9 cellular contexts compared by ENCODE assay signal in the genomic region with DNA sequence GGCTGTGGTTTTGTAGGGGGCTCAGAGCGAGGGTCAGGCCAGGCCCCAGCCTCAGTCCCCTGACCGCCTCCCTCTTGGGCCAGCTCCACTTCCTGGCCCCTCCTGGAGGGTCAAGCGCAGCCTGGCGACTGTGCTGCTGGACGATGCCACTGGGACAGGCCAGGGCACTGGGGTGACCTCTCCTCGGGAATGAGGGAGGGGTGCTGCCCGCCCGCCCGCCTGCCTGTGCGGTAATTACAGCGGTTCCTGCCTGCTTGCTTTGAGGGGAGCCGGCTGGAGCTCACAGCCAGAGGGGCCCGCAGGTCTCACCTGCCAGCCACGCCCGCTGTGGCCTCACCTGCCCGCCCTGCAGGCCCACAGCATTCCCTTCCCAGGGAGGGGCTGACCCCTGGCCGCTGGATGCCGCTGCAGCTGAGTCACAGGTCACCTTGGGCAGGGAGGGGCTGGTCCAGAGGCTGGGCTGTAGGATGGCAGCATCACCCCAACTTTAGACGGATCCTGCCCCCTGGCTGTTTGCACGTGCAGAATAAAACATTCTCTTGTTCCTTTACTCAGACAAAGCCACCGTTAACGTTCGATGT.
DNase-seq lines count a peak whose midpoint lies in the region; ATAC-seq and TF ChIP-seq lines count a peak whose summit lies in the region.
"Had no signal": no experiment of that assay in that cellular context is flagged by ENCODE, and none has a peak within 500 bp of the region (broad histone marks: within the 10 kb centered on the region; RNA-seq: fewer than 3 reads in every experiment).

No MANE protein-coding gene starts in this region.

- H3K27me3 ChIP-seq in neuronal stem cell (ENCODE audit: control insufficient read depth in 3 of 3, insufficient read depth in 3 of 3, low read depth in 1 of 3, low read length in 3 of 3), result peaks cover 0 to 78% (median 4%) of the 10 kb centered on the region in 3 experiments

- H3K4me3 ChIP-seq in choroid plexus epithelial cell (ENCODE audit: low read depth, low read length) (no peak overlapping the region), neuronal stem cell (ENCODE audit: low read length in 2 of 2) (no peak overlapping the region)

- no peak overlapping the region for H3K23ac ChIP-seq in neuronal stem cell (ENCODE audit: low read depth, low read length, poor library complexity)

- peak overlapping the region; percentile 63 for H2BK12ac ChIP-seq in neuronal stem cell (ENCODE audit: low read length)

- H2BK5ac ChIP-seq in neuronal stem cell (ENCODE audit: low read length), result no peak overlapping the region

- peak overlapping the region; percentile 54 for H3K9ac ChIP-seq in neuronal stem cell (ENCODE audit: low read depth, low read length, poor library complexity)

- H3K27me3 Mint-ChIP-seq in activated T-helper 1 cell treated with anti-CD3 and anti-CD28 coated beads, Interleukin-12 subunit alpha, Interleukin-12 subunit beta, Interleukin-2, Interleukin-4 antibody, amounts not matched to agents 30 ng/mL and 10 ng/mL and 1 ng/mL, durations not matched to agents 14 hours and 24 hours and 36 hours (ENCODE audit: insufficient read depth), result peaks cover 7% of the 10 kb centered on the region
- H3K27me3 Mint-ChIP-seq: stimulated activated naive CD8-positive, alpha-beta T cell treated with anti-CD3 and anti-CD28 coated beads, Interleukin-15, Interleukin-2, amounts not matched to agents 100 ng/mL and 50 ng/mL, for 24 hours had no signal

- H3K18ac ChIP-seq in neuronal stem cell (ENCODE audit: low read length), result peak overlapping the region; percentile 87

- no peak overlapping the region for H4K91ac ChIP-seq in neuronal stem cell (ENCODE audit: low read depth, low read length, poor library complexity)

- peak; percentile 65 for TF ChIP-seq CTCF in choroid plexus epithelial cell (conservative IDR thresholded peaks at IDR 0.05; ENCODE audit: low read depth, low read length)

- peak overlapping the region; percentile 54 for H2BK15ac ChIP-seq in neuronal stem cell (ENCODE audit: low read length)

- no peak overlapping the region for H3K4me2 ChIP-seq in neuronal stem cell (ENCODE audit: insufficient read depth, low read length, poor library complexity, severe bottlenecking)

- peak overlapping the region; percentile 31 for H3K14ac ChIP-seq in neuronal stem cell (ENCODE audit: low read length)

- H3K4ac ChIP-seq in neuronal stem cell (ENCODE audit: low read length), result peak overlapping the region; percentile 80

- DNase-seq in NCI-H1417 (lab: John Stamatoyannopoulos, UW) (peak; percentile 16 to 56 (median 18)), NCI-H1417 treated with DMSO at 0.1 percent for 48 hours (lab: John Stamatoyannopoulos, UW) (no peak), M059J (ENCODE audit: low read depth) (peak; percentile 73), choroid plexus epithelial cell (ENCODE audit: low read depth) (peak; percentile 63), neuronal stem cell (ENCODE audit: low spot score) (no peak)
- DNase-seq in activated T-helper 1 cell treated with anti-CD3 and anti-CD28 coated beads, Interleukin-12 subunit alpha, Interleukin-12 subunit beta, Interleukin-2, Interleukin-4 antibody, amounts not matched to agents 30 ng/mL and 10 ng/mL and 1 ng/mL, durations not matched to agents 14 hours and 24 hours and 36 hours (ENCODE audit: low spot score), result no peak

- H3K36me3 ChIP-seq in neuronal stem cell (replicated peaks in 1 of 2; ENCODE audit: control insufficient read depth in 2 of 2, insufficient read depth in 2 of 2, low read length in 2 of 2), result no peaks in the 10 kb centered on the region

- no peak overlapping the region for H3K4me3 Mint-ChIP-seq in activated T-helper 1 cell treated with anti-CD3 and anti-CD28 coated beads, Interleukin-12 subunit alpha, Interleukin-12 subunit beta, Interleukin-2, Interleukin-4 antibody, amounts not matched to agents 30 ng/mL and 10 ng/mL and 1 ng/mL, durations not matched to agents 14 hours and 24 hours and 36 hours
- H3K4me3 Mint-ChIP-seq: stimulated activated naive CD8-positive, alpha-beta T cell treated with anti-CD3 and anti-CD28 coated beads, Interleukin-15, Interleukin-2, amounts not matched to agents 100 ng/mL and 50 ng/mL, for 24 hours had no signal

- H3K4me1 Mint-ChIP-seq in activated T-helper 1 cell treated with anti-CD3 and anti-CD28 coated beads, Interleukin-12 subunit alpha, Interleukin-12 subunit beta, Interleukin-2, Interleukin-4 antibody, amounts not matched to agents 30 ng/mL and 10 ng/mL and 1 ng/mL, durations not matched to agents 14 hours and 24 hours and 36 hours (ENCODE audit: low read depth), result no peaks in the 10 kb centered on the region

- H3K36me3 Mint-ChIP-seq in activated T-helper 1 cell treated with anti-CD3 and anti-CD28 coated beads, Interleukin-12 subunit alpha, Interleukin-12 subunit beta, Interleukin-2, Interleukin-4 antibody, amounts not matched to agents 30 ng/mL and 10 ng/mL and 1 ng/mL, durations not matched to agents 14 hours and 24 hours and 36 hours (ENCODE audit: low read depth), result no peaks in the 10 kb centered on the region

- no peaks in the 10 kb centered on the region for H3K9me3 ChIP-seq in neuronal stem cell (replicated peaks in 1 of 2; ENCODE audit: control insufficient read depth in 2 of 2, insufficient read depth in 1 of 2, low read depth in 1 of 2, low read length in 2 of 2)

- WGBS in neuronal stem cell (ENCODE audit: extremely low coverage in 2 of 2, insufficient read length in 2 of 2, insufficient replicate concordance in 1 of 2), 2 donors, result no CpG with 5 or more reads among the region's 23 CpGs

- no peak overlapping the region for H4K8ac ChIP-seq in neuronal stem cell (ENCODE audit: low read depth, low read length)

- intact Hi-C loops in activated T-helper 1 cell treated with anti-CD3 and anti-CD28 coated beads, Interleukin-12 subunit alpha, Interleukin-12 subunit beta, Interleukin-2, Interleukin-4 antibody, amounts not matched to agents 30 ng/mL and 10 ng/mL and 1 ng/mL, durations not matched to agents 14 hours and 24 hours and 36 hours (cut with micrococcal nuclease), result no loop called here

- H2AFZ ChIP-seq in neuronal stem cell (ENCODE audit: low read length), result no peak overlapping the region

- no peaks in the 10 kb centered on the region for H3K9me3 Mint-ChIP-seq in activated T-helper 1 cell treated with anti-CD3 and anti-CD28 coated beads, Interleukin-12 subunit alpha, Interleukin-12 subunit beta, Interleukin-2, Interleukin-4 antibody, amounts not matched to agents 30 ng/mL and 10 ng/mL and 1 ng/mL, durations not matched to agents 14 hours and 24 hours and 36 hours
- H3K9me3 Mint-ChIP-seq: stimulated activated naive CD8-positive, alpha-beta T cell treated with anti-CD3 and anti-CD28 coated beads, Interleukin-15, Interleukin-2, amounts not matched to agents 100 ng/mL and 50 ng/mL, for 24 hours had no signal

- H3K27ac ChIP-seq in neuronal stem cell (replicated peaks; ENCODE audit: low read length), result no peak overlapping the region

- no peak for ATAC-seq in HG03095 (IDR thresholded peaks at IDR 0.05; ENCODE audit: unreplicated experiment)
- ATAC-seq in GM18519 (IDR thresholded peaks at IDR 0.05; ENCODE audit: low FRiP score, unreplicated experiment), result no peak

- no peak overlapping the region for H3K27ac Mint-ChIP-seq in activated T-helper 1 cell treated with anti-CD3 and anti-CD28 coated beads, Interleukin-12 subunit alpha, Interleukin-12 subunit beta, Interleukin-2, Interleukin-4 antibody, amounts not matched to agents 30 ng/mL and 10 ng/mL and 1 ng/mL, durations not matched to agents 14 hours and 24 hours and 36 hours
- H3K27ac Mint-ChIP-seq: stimulated activated naive CD8-positive, alpha-beta T cell treated with anti-CD3 and anti-CD28 coated beads, Interleukin-15, Interleukin-2, amounts not matched to agents 100 ng/mL and 50 ng/mL, for 24 hours had no signal

- peaks cover 0 to 2% of the 10 kb centered on the region in 2 donors for H3K4me1 ChIP-seq in neuronal stem cell (ENCODE audit: control insufficient read depth in 2 of 2, insufficient read depth in 1 of 2, low read depth in 1 of 2, low read length in 2 of 2)

- peak overlapping the region; percentile 90 for H2AK5ac ChIP-seq in neuronal stem cell (ENCODE audit: low read depth, low read length)

- no peaks in the 10 kb centered on the region for H3K79me1 ChIP-seq in neuronal stem cell (ENCODE audit: low read depth, low read length)

- H2BK120ac ChIP-seq in neuronal stem cell (ENCODE audit: low read depth, low read length), result no peak overlapping the region

Comparison
In these comparisons a context has a peak if more than half of its experiments do, and no peak if none do; other contexts are left out.
1. DNase-seq: peak in NCI-H1417 (3 of 3), M059J (single experiment) and choroid plexus epithelial cell (single experiment); none in NCI-H1417 treated with DMSO at 0.1 percent for 48 hours (single experiment), neuronal stem cell (single experiment) and activated T-helper 1 cell treated with anti-CD3 and anti-CD28 coated beads, Interleukin-12 subunit alpha, Interleukin-12 subunit beta, Interleukin-2, Interleukin-4 antibody, amounts not matched to agents 30 ng/mL and 10 ng/mL and 1 ng/mL, durations not matched to agents 14 hours and 24 hours and 36 hours (single experiment).